ENCODE assay signal across 19 cellular contexts in genomic region chr3:106376016-106376415, GRCh38.
DNase-seq lines count a peak whose midpoint lies in the region; ATAC-seq and TF ChIP-seq lines count a peak whose summit lies in the region.
"Had no signal": no experiment of that assay in that cellular context is flagged by ENCODE, and none has a peak within 500 bp of the region (broad histone marks: within the 10 kb centered on the region; RNA-seq: fewer than 3 reads in every experiment).

No MANE protein-coding gene starts in this region.

- no peaks in the 10 kb centered on the region for H4K20me1 ChIP-seq in osteoblast (ENCODE audit: insufficient read depth, low read length)
- H4K20me1 ChIP-seq: BLaER1 treated with 17β-estradiol and CSF1 and Interleukin-3, amounts not matched to agents 10 nM and 100 nM had no signal

- H3K27ac ChIP-seq in osteoblast (ENCODE audit: low read depth, low read length), result no peak overlapping the region
- H3K27ac ChIP-seq: A549; BLaER1 treated with 17β-estradiol and CSF1 and Interleukin-3, amounts not matched to agents 10 nM and 100 nM had no signal

- H3K4me3 Mint-ChIP-seq in T-cell, result no peak overlapping the region
- H3K4me3 Mint-ChIP-seq: CD8-positive, alpha-beta memory T cell; H9 had no signal

- CTCF ChIA-PET in T-cell (lab: Charles Lee), result no interaction called here

- H3K4me1 Mint-ChIP-seq in T-cell, result no peaks in the 10 kb centered on the region
- H3K4me1 Mint-ChIP-seq: CD8-positive, alpha-beta memory T cell had no signal

- H3K4me3 ChIP-seq in astrocyte of the cerebellum (ENCODE audit: low read depth, low read length) (no peak overlapping the region), osteoblast (ENCODE audit: insufficient read depth, low read length) (no peak overlapping the region)
- H3K4me3 ChIP-seq: A549; BLaER1 treated with 17β-estradiol and CSF1 and Interleukin-3, amounts not matched to agents 10 nM and 100 nM had no signal

- H3K27me3 Mint-ChIP-seq in T-cell, result no peaks in the 10 kb centered on the region
- H3K27me3 Mint-ChIP-seq: CD8-positive, alpha-beta memory T cell had no signal

- no peaks in the 10 kb centered on the region for H3K27me3 ChIP-seq in osteoblast (ENCODE audit: insufficient read depth, low read length)
- H3K27me3 ChIP-seq: BLaER1 treated with 17β-estradiol and CSF1 and Interleukin-3, amounts not matched to agents 10 nM and 100 nM had no signal

- H3K79me2 ChIP-seq in osteoblast (ENCODE audit: insufficient read depth, low read length), result no peaks in the 10 kb centered on the region

- TF ChIP-seq CTCF in astrocyte of the cerebellum (IDR thresholded peaks at IDR 0.05; ENCODE audit: low read depth, low read length, missing control alignments) (no peak), osteoblast (IDR thresholded peaks at IDR 0.05; ENCODE audit: extremely low read depth, low read depth, low read length) (no peak)

- no peaks in the 10 kb centered on the region for H3K9me3 ChIP-seq in osteoblast (ENCODE audit: low read depth, low read length)
- H3K9me3 ChIP-seq: A549; BLaER1 treated with 17β-estradiol and CSF1 and Interleukin-3, amounts not matched to agents 10 nM and 100 nM had no signal

- no peak overlapping the region for H3K27ac Mint-ChIP-seq in T-cell
- H3K27ac Mint-ChIP-seq: H9 had no signal

- no peaks in the 10 kb centered on the region for H3K36me3 Mint-ChIP-seq in T-cell

- no peak overlapping the region for H3K4me2 ChIP-seq in osteoblast (ENCODE audit: insufficient read depth, low read length)
- H3K4me2 ChIP-seq: A549; BLaER1 treated with 17β-estradiol and CSF1 and Interleukin-3, amounts not matched to agents 10 nM and 100 nM had no signal

- H3K36me3 ChIP-seq in osteoblast (ENCODE audit: insufficient read depth, low read length), result no peaks in the 10 kb centered on the region
- H3K36me3 ChIP-seq: BLaER1 treated with 17β-estradiol and CSF1 and Interleukin-3, amounts not matched to agents 10 nM and 100 nM had no signal

- peak; percentile 81 for DNase-seq in Daoy (ENCODE audit: low read depth)
- DNase-seq in M059J (ENCODE audit: low read depth), result peak; percentile 93
- DNase-seq in astrocyte of the cerebellum (ENCODE audit: low read depth), result peak; percentile 66
- DNase-seq in osteoblast (ENCODE audit: insufficient read length, low spot score, missing footprints), result no peak
- no peak for DNase-seq in NCI-H82 treated with DMSO at 0.1 percent for 48 hours (lab: John Stamatoyannopoulos, UW; ENCODE audit: unreplicated experiment)
- DNase-seq in AG08396 (ENCODE audit: low spot score), result no peak
- no peak for DNase-seq in T-cell
- DNase-seq: CD8-positive, alpha-beta memory T cell; H9; KG1; NCI-H1092; NCI-H146; NCI-H2029 treated with DMSO at 0.1 percent for 48 hours; NCI-H2171; NCI-H526; SHP77 treated with DMSO at 0.1 percent for 48 hours had no signal

- in situ Hi-C loops in astrocyte of the cerebellum (cut with HindIII; ENCODE audit: low sequenced_read_pairs), result no loop called here

- H3K9me3 Mint-ChIP-seq in T-cell, result no peaks in the 10 kb centered on the region
- H3K9me3 Mint-ChIP-seq: CD8-positive, alpha-beta memory T cell; H9 had no signal

- H2AFZ ChIP-seq in osteoblast (ENCODE audit: low read length), result peak overlapping the region; percentile 14

- POLR2A ChIA-PET in T-cell (lab: Charles Lee), result interaction anchor here in 1 of 2 donors (0.7 kb wide), 1 partner anchor 104 kb away, joined by 3 read pairs; no protein-coding TSS in a partner anchor

- no peaks in the 10 kb centered on the region for H3K4me1 ChIP-seq in osteoblast (ENCODE audit: insufficient read depth, low read length)
- H3K4me1 ChIP-seq: A549; BLaER1 treated with 17β-estradiol and CSF1 and Interleukin-3, amounts not matched to agents 10 nM and 100 nM had no signal

- no peak for ATAC-seq in T-cell (replicated peaks in 1 of 4)
- ATAC-seq: A549, SK-N-SH treated with all-trans-retinoic acid at 6 μM for 48 hours had no signal

Comparison
In these comparisons a context has a peak if more than half of its experiments do, and no peak if none do; other contexts are left out.
1. DNase-seq: peak in Daoy (single experiment), M059J (single experiment) and astrocyte of the cerebellum (single experiment); none in osteoblast (single experiment), NCI-H82 treated with DMSO at 0.1 percent for 48 hours (single experiment), AG08396 (single experiment) and T-cell (0 of 34).